23 cellular contexts compared by ENCODE assay signal in genomic region chr2:75102011-75102410, GRCh38.
"Had no signal": no experiment of that assay in that cellular context is flagged by ENCODE, and none has a peak within 500 bp of the region (broad histone marks: within the 10 kb centered on the region; RNA-seq: fewer than 3 reads in every experiment).

No MANE protein-coding gene starts in this region.

- H3K36me3 ChIP-seq: brain microvascular endothelial cell, cardiac muscle cell had no signal

- DNase-seq: activated CD4-positive, alpha-beta memory T cell treated with anti-CD3 and anti-CD28 coated beads for 36 hours; activated CD4-positive, alpha-beta T cell treated with anti-CD3 and anti-CD28 coated beads for 48 hours; activated CD4-positive, CD25-positive, alpha-beta regulatory T cell treated with anti-CD3 and anti-CD28 coated beads, Interleukin-2, amount 50 U/mL, for 72 hours; activated CD8-positive, alpha-beta memory T cell treated with anti-CD3 and anti-CD28 coated beads for 24 hours; activated effector memory CD4-positive, alpha-beta T cell treated with anti-CD3 and anti-CD28 coated beads, Interleukin-2, amount 50 U/mL, for 16 hours; activated naive CD4-positive, alpha-beta T cell treated with Interleukin-2 at 50 U/mL for 16 hours; activated T-cell treated with anti-CD3 and anti-CD28 coated beads, Interleukin-2, amount 50 U/mL, for 4 hours; amygdala; brain microvascular endothelial cell; NCI-H1092; NCI-H1417; NCI-H2029; NCI-H2107; NCI-H345; NCI-H510A; NCI-H526 treated with DMSO at 0.1 percent for 48 hours; NCI-H82; SHP77 treated with DMSO at 0.1 percent for 48 hours; T-helper 9 cell had no signal

- H3K9me3 Mint-ChIP-seq: T-helper 1 cell treated with Interleukin-12 subunit alpha and Interleukin-12 subunit beta and Interleukin-4 antibody, amounts not matched to agents 30 μg/mL and 1 μg/mL, for 36 hours had no signal

- H3K4me3 ChIP-seq: cardiac muscle cell had no signal

- H3K4me3 Mint-ChIP-seq: activated CD4-positive, alpha-beta memory T cell treated with anti-CD3 and anti-CD28 coated beads for 36 hours; activated naive CD8-positive, alpha-beta T cell; activated T-cell treated with anti-CD3 and anti-CD28 coated beads, Interleukin-2, amount 50 U/mL, for 4 hours; T-helper 1 cell treated with Interleukin-12 subunit alpha and Interleukin-12 subunit beta and Interleukin-4 antibody, amounts not matched to agents 30 μg/mL and 1 μg/mL, for 36 hours; WTC11 had no signal

- H3K27ac ChIP-seq: brain microvascular endothelial cell, cardiac muscle cell had no signal

- H3K27ac Mint-ChIP-seq: activated CD4-positive, alpha-beta memory T cell treated with anti-CD3 and anti-CD28 coated beads for 36 hours; activated naive CD8-positive, alpha-beta T cell; T-helper 1 cell treated with Interleukin-12 subunit alpha and Interleukin-12 subunit beta and Interleukin-4 antibody, amounts not matched to agents 30 μg/mL and 1 μg/mL, for 36 hours; WTC11 had no signal

- ATAC-seq: activated T-cell treated with anti-CD3 and anti-CD28 coated beads, Interleukin-2, amount 50 U/mL, for 4 hours; WTC11 had no signal

- H3K27me3 ChIP-seq: brain microvascular endothelial cell, cardiac muscle cell had no signal

- H3K27me3 Mint-ChIP-seq: activated CD4-positive, alpha-beta memory T cell treated with anti-CD3 and anti-CD28 coated beads for 36 hours had no signal
